ENCODE assay signal across 20 cellular contexts in the genomic region with DNA sequence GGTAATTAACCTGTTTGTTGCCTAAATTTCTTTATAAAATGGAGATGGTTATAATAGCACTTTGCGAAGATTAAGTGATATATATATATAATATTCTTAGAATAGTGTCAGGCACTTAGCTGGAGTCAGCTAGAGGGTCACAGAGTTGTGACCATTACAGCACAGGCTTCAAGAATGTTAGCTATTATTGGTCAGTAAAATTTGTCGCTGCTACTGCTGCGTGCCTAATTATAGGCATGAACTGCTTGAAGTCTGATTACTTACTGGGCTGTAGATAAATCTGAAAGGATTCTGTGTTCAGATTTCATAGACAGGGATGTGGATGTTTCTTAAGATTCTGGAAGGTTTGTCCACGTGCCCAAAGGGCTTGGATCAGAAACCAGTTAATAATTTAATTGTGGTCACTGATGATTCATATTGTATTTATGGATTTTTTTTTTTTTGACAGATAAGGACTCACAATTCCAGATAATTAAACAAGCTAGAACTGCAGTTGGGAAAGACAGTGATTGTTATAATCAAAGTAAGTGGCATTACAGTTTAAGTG.
"Had no signal": no experiment of that assay in that cellular context is flagged by ENCODE, and none has a peak within 500 bp of the region (broad histone marks: within the 10 kb centered on the region; RNA-seq: fewer than 3 reads in every experiment).

No MANE protein-coding gene starts in this region.

- DNase-seq: activated CD4-positive, alpha-beta T cell treated with anti-CD3 and anti-CD28 coated beads for 1 hour; activated CD4-positive, alpha-beta T cell treated with anti-CD3 and anti-CD28 coated beads, Interleukin-2, amount 10 ng/mL, durations not matched to agents 7 days and 5 days; activated CD8-positive, alpha-beta T cell treated with anti-CD3 and anti-CD28 coated beads for 36 hours; activated gamma-delta T cell treated with Interleukin-2 at 50 U/mL for 16 hours; activated naive CD4-positive, alpha-beta T cell treated with anti-CD3 and anti-CD28 coated beads, Interleukin-2, amount 50 U/mL, for 16 hours; activated T-cell treated with anti-CD3 and anti-CD28 coated beads, Interleukin-2, amount 50 U/mL, for 4 hours; amygdala; effector CD8-positive, alpha-beta T cell; mammary epithelial cell; naive thymus-derived CD4-positive, alpha-beta T cell; ovary; spleen; stimulated activated naive CD4-positive, alpha-beta T cell; T-helper 2 cell; tibial artery; upper lobe of right lung had no signal

- H3K27ac ChIP-seq: gastroesophageal sphincter, ovary, spleen, suprapubic skin, tibial artery, upper lobe of right lung had no signal

- H3K4me3 ChIP-seq: gastroesophageal sphincter, ovary, spleen, suprapubic skin, tibial artery, upper lobe of right lung had no signal

- H3K27me3 ChIP-seq: gastroesophageal sphincter, ovary, spleen, suprapubic skin, tibial artery, upper lobe of right lung had no signal

- H3K9me3 ChIP-seq: gastroesophageal sphincter, ovary, spleen, suprapubic skin, tibial artery, upper lobe of right lung had no signal

- H3K36me3 ChIP-seq: ovary had no signal

- ATAC-seq: activated CD8-positive, alpha-beta T cell treated with anti-CD3 and anti-CD28 coated beads for 36 hours; activated T-cell treated with anti-CD3 and anti-CD28 coated beads, Interleukin-2, amount 50 U/mL, for 4 hours; activated T-helper 17 cell treated with anti-CD3 and anti-CD28 coated beads, Interleukin-2, amount 50 U/mL, for 72 hours; gastroesophageal sphincter; naive thymus-derived CD4-positive, alpha-beta T cell; upper lobe of right lung; WTC11 had no signal
